In genomic region chr6:148758492-148758891, GRCh38 we compare ENCODE assay signal across 8 cellular contexts. TPM values are rescaled to one million over a fixed set of nuclear protein-coding genes. Genes with fewer than 3 reads are reported as not detected.
DNase-seq lines count a peak whose midpoint lies in the region; ATAC-seq and TF ChIP-seq lines count a peak whose summit lies in the region.

No MANE protein-coding gene starts in this region.

- no peak overlapping the region for H3K4me3 Mint-ChIP-seq in activated CD4-positive, alpha-beta T cell treated with anti-CD3 and anti-CD28 coated beads, Interleukin-2, amount 10 ng/mL, durations not matched to agents 24 days and 14 days

- DNase-seq in activated CD4-positive, alpha-beta T cell treated with anti-CD3 and anti-CD28 coated beads, Interleukin-2, amount 10 ng/mL, durations not matched to agents 24 days and 14 days, result peak; percentile 79
- DNase-seq in activated CD4-positive, alpha-beta T cell treated with anti-CD3 and anti-CD28 coated beads for 1 hour, result no peak
- DNase-seq in NOMO-1 (lab: John Stamatoyannopoulos, UW; ENCODE audit: unreplicated experiment in 2 of 2) (peak; percentile 80 to 98), epithelial cell of proximal tubule (ENCODE audit: low read depth) (peak; percentile 38), cortex of kidney (lab: John Stamatoyannopoulos, UW) (no peak), SW480 (ENCODE audit: low spot score) (no peak), NCI-H2227 treated with DMSO at 0.1 percent for 48 hours (lab: John Stamatoyannopoulos, UW) (no peak)

- peak overlapping the region; percentile 46 for H3K27ac Mint-ChIP-seq in activated CD4-positive, alpha-beta T cell treated with anti-CD3 and anti-CD28 coated beads, Interleukin-2, amount 10 ng/mL, durations not matched to agents 24 days and 14 days

- ATAC-seq in HG02678 (IDR thresholded peaks at IDR 0.05; ENCODE audit: unreplicated experiment), result peak; percentile 73

- peaks cover 32% of the 10 kb centered on the region for H3K4me1 Mint-ChIP-seq in activated CD4-positive, alpha-beta T cell treated with anti-CD3 and anti-CD28 coated beads, Interleukin-2, amount 10 ng/mL, durations not matched to agents 24 days and 14 days

- intact Hi-C loops in activated CD4-positive, alpha-beta T cell treated with anti-CD3 and anti-CD28 coated beads, Interleukin-2, amount 10 ng/mL, durations not matched to agents 24 days and 14 days (cut with micrococcal nuclease), result loop anchor here (1.0 to 5.0 kb wide), 3 partner anchors 12 to 809 kb away; partner anchors contain the start of gene GINM1

- peaks cover 5% of the 10 kb centered on the region for H3K9me3 Mint-ChIP-seq in activated CD4-positive, alpha-beta T cell treated with anti-CD3 and anti-CD28 coated beads, Interleukin-2, amount 10 ng/mL, durations not matched to agents 24 days and 14 days

- H3K4me3 ChIP-seq in epithelial cell of proximal tubule (ENCODE audit: low read depth, low read length), result no peak overlapping the region

- H3K36me3 Mint-ChIP-seq in activated CD4-positive, alpha-beta T cell treated with anti-CD3 and anti-CD28 coated beads, Interleukin-2, amount 10 ng/mL, durations not matched to agents 24 days and 14 days (ENCODE audit: low read depth), result no peaks in the 10 kb centered on the region

- TF ChIP-seq CTCF in epithelial cell of proximal tubule (conservative IDR thresholded peaks at IDR 0.05; ENCODE audit: low read depth, low read length), result no peak

- peaks cover 57% of the 10 kb centered on the region for H3K27me3 Mint-ChIP-seq in activated CD4-positive, alpha-beta T cell treated with anti-CD3 and anti-CD28 coated beads, Interleukin-2, amount 10 ng/mL, durations not matched to agents 24 days and 14 days

RNA-seq across cellular contexts. Expression of gene UST, which starts 11.7 kb away (rescaled TPM):
- 0.70 and 0.90 TPM in 2 replicates for total RNA-seq in activated CD4-positive, alpha-beta T cell treated with anti-CD3 and anti-CD28 coated beads, Interleukin-2, amount 10 ng/mL, durations not matched to agents 24 days and 14 days
- 1.1 TPM in 2 replicates for total RNA-seq in epithelial cell of proximal tubule

Comparison
In these comparisons a context has a peak if more than half of its experiments do, and no peak if none do; other contexts are left out.
1. DNase-seq: peak in activated CD4-positive, alpha-beta T cell treated with anti-CD3 and anti-CD28 coated beads, Interleukin-2, amount 10 ng/mL, durations not matched to agents 24 days and 14 days (single experiment), NOMO-1 (2 of 2) and epithelial cell of proximal tubule (single experiment); none in activated CD4-positive, alpha-beta T cell treated with anti-CD3 and anti-CD28 coated beads for 1 hour (single experiment), cortex of kidney (single experiment), SW480 (single experiment) and NCI-H2227 treated with DMSO at 0.1 percent for 48 hours (single experiment).